Comparison of ENCODE assay signal across 22 cellular contexts in the genomic region with DNA sequence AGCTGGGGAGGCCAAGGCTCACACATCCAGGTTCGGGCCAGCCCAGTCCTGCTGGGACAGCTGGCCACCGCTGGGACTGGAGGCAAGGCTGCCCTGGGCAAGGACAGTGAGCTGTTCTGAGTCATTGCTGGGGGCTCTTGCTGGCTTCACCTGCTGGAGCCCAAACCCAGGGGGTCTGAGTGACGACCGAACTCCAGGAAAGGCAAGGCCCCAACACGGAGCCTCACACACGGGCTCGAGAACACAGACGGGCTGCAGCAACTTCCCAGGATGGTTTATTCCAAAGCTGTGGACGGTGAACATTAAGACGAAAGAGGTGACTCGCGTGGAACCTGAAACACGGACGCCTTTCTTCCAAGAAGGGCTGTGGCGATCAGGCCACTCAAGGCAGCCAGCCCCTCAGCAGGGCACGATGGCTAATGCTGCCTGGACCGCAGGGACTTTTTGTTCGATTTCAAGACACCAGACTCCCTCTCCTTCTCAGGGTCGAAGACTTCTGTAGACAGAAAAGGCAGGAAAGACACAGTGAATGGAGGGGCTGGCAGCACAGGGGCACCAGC. TPM values are rescaled to one million over a fixed set of nuclear protein-coding genes. Genes with fewer than 3 reads are reported as not detected.
A peak's percentile ranks its signal among the peaks of the same experiment; 100 is the strongest.
DNase-seq lines count a peak whose midpoint lies in the region; ATAC-seq, FAIRE-seq and TF ChIP-seq lines count a peak whose summit lies in the region.
"Had no signal": no experiment of that assay in that cellular context is flagged by ENCODE, and none has a peak within 500 bp of the region (broad histone marks: within the 10 kb centered on the region; RNA-seq: fewer than 3 reads in every experiment).

No MANE protein-coding gene starts in this region.

- peak overlapping the region; percentile 59 for H3K27ac ChIP-seq in RWPE1
- H3K27ac ChIP-seq in small intestine (ENCODE audit: low read depth in 1 of 2, low read length in 1 of 2): peak overlapping the region; percentile 67 to 72
- H3K27ac ChIP-seq: esophagus muscularis mucosa had no signal

- H3K4me1 ChIP-seq in small intestine (ENCODE audit: control insufficient read depth in 2 of 2, insufficient read depth in 1 of 2, low read depth in 1 of 2, low read length in 1 of 2): peaks cover 0 to 3% of the 10 kb centered on the region in 2 donors
- H3K4me1 ChIP-seq: HAP-1 had no signal

- no peak for FAIRE-seq in small intestine (lab: Jason Lieb, UNC)

- WGBS in small intestine, 3 donors: 82 to 89% (median 87%) methylated on average over 19 of the region's 19 CpGs

- POLR2A ChIA-PET in RWPE1 (lab: Yijun Ruan, JAX; ENCODE audit: low non-redundant PET): no interaction called here

- H3K27me3 Mint-ChIP-seq in activated T-cell treated with anti-CD3 and anti-CD28 coated beads, Interleukin-2, amount 50 U/mL, for 24 hours: no peaks in the 10 kb centered on the region
- H3K27me3 Mint-ChIP-seq in effector memory CD8-positive, alpha-beta T cell: no peaks in the 10 kb centered on the region
- H3K27me3 Mint-ChIP-seq: stimulated activated naive CD8-positive, alpha-beta T cell treated with anti-CD3 and anti-CD28 coated beads, Interleukin-15, amount 100 ng/mL, for 72 hours had no signal

- DNase-seq in activated T-cell treated with anti-CD3 and anti-CD28 coated beads, Interleukin-2, amount 50 U/mL, for 24 hours: no peak
- DNase-seq in activated T-cell treated with anti-CD3 and anti-CD28 coated beads for 4 hours (no peak), RWPE1 (ENCODE audit: low spot score) (no peak), small intestine (no peak), NCI-H345 treated with DMSO at 0.1 percent for 48 hours (lab: John Stamatoyannopoulos, UW; ENCODE audit: unreplicated experiment) (no peak)
- DNase-seq in effector memory CD8-positive, alpha-beta T cell: no peak
- DNase-seq: activated T-cell treated with anti-CD3 and anti-CD28 coated beads, Interleukin-2, amount 50 U/mL, for 48 hours; effector memory CD4-positive, alpha-beta T cell; islet precursor cell; MG63; NCI-H1436; NCI-H524 treated with DMSO at 0.1 percent for 48 hours; nucleus accumbens; stimulated activated CD4-positive, alpha-beta T cell treated with anti-CD3 and anti-CD28 coated beads, Interleukin-4, amount 100 ng/mL, for 24 hours; stimulated activated naive CD8-positive, alpha-beta T cell treated with anti-CD3 and anti-CD28 coated beads, Interleukin-15, amount 100 ng/mL, for 72 hours; upper lobe of left lung had no signal

- H3K4me3 ChIP-seq in small intestine (ENCODE audit: low read depth in 1 of 2, low read length in 2 of 2): no peak overlapping the region
- H3K4me3 ChIP-seq: esophagus muscularis mucosa, HAP-1, MG63, upper lobe of left lung had no signal

- CTCF ChIA-PET in RWPE1 (lab: Yijun Ruan, JAX): interaction anchor here (0.5 to 1.7 kb wide), 4 partner anchors 10 to 1392 kb away, joined by 5 to 6 read pairs (median 5); no protein-coding TSS in a partner anchor

- H3K27me3 ChIP-seq in small intestine (ENCODE audit: control insufficient read depth in 2 of 2, insufficient read depth in 2 of 2, low read length in 2 of 2): no peaks in the 10 kb centered on the region
- H3K27me3 ChIP-seq: esophagus muscularis mucosa, MG63, Peyer's patch, upper lobe of left lung had no signal

- no peak for ATAC-seq in effector memory CD8-positive, alpha-beta T cell (replicated peaks)
- no peak for ATAC-seq in GM18519 (IDR thresholded peaks at IDR 0.05; ENCODE audit: low FRiP score, unreplicated experiment)
- no peak for ATAC-seq in GM18498 (IDR thresholded peaks at IDR 0.05; ENCODE audit: unreplicated experiment)
- ATAC-seq: stimulated activated naive CD8-positive, alpha-beta T cell treated with anti-CD3 and anti-CD28 coated beads, Interleukin-15, amount 100 ng/mL, for 72 hours had no signal

- TF ChIP-seq CTCF in RWPE1 (conservative IDR thresholded peaks at IDR 0.05; ENCODE audit: low read depth): no peak

- H3K27ac Mint-ChIP-seq in activated T-cell treated with anti-CD3 and anti-CD28 coated beads, Interleukin-2, amount 50 U/mL, for 24 hours: peak overlapping the region; percentile 73
- peak overlapping the region; percentile 41 to 64 for H3K27ac Mint-ChIP-seq in effector memory CD8-positive, alpha-beta T cell

- peaks cover 78% of the 10 kb centered on the region for H3K36me3 Mint-ChIP-seq in activated T-cell treated with anti-CD3 and anti-CD28 coated beads, Interleukin-2, amount 50 U/mL, for 24 hours (ENCODE audit: low read depth)
- peaks cover 7% of the 10 kb centered on the region for H3K36me3 Mint-ChIP-seq in effector memory CD8-positive, alpha-beta T cell (ENCODE audit: insufficient read depth)
- H3K36me3 Mint-ChIP-seq: brain had no signal

- no peaks in the 10 kb centered on the region for H3K36me3 ChIP-seq in small intestine (ENCODE audit: control insufficient read depth in 2 of 2, insufficient read depth in 2 of 2, low read length in 2 of 2)

- no peaks in the 10 kb centered on the region for H3K9me3 ChIP-seq in small intestine (ENCODE audit: control insufficient read depth, low read depth)
- H3K9me3 ChIP-seq: esophagus muscularis mucosa, HAP-1, MG63, Peyer's patch, upper lobe of left lung had no signal

- H3K9me3 Mint-ChIP-seq in activated T-cell treated with anti-CD3 and anti-CD28 coated beads, Interleukin-2, amount 50 U/mL, for 24 hours: no peaks in the 10 kb centered on the region
- no peaks in the 10 kb centered on the region for H3K9me3 Mint-ChIP-seq in effector memory CD8-positive, alpha-beta T cell
- H3K9me3 Mint-ChIP-seq: brain; stimulated activated naive CD8-positive, alpha-beta T cell treated with anti-CD3 and anti-CD28 coated beads, Interleukin-15, amount 100 ng/mL, for 72 hours had no signal

- no peak overlapping the region for H3K4me3 Mint-ChIP-seq in activated T-cell treated with anti-CD3 and anti-CD28 coated beads, Interleukin-2, amount 50 U/mL, for 24 hours
- no peak overlapping the region for H3K4me3 Mint-ChIP-seq in effector memory CD8-positive, alpha-beta T cell
- H3K4me3 Mint-ChIP-seq: brain had no signal

- H3K4me1 Mint-ChIP-seq in activated T-cell treated with anti-CD3 and anti-CD28 coated beads, Interleukin-2, amount 50 U/mL, for 24 hours (ENCODE audit: low read depth): peaks cover 32% of the 10 kb centered on the region
- peaks cover 14 to 23% of the 10 kb centered on the region in 2 donors for H3K4me1 Mint-ChIP-seq in effector memory CD8-positive, alpha-beta T cell (ENCODE audit: low read depth in 2 of 2)

RNA-seq across cellular contexts. Expression of gene KDM8, which starts 21.5 kb away (rescaled TPM):
- polyA plus RNA-seq in small intestine: 100 to 1,000 TPM in 1 of 3 donors, 10 to 100 TPM in 1, 1 to 10 TPM in 1; 8.7 to 117 (median 67.6) TPM

RNA-seq across cellular contexts. Expression of gene NSMCE1, which starts 43.8 kb away (rescaled TPM):
- polyA plus RNA-seq in small intestine: 10 to 100 TPM; 37.8 to 66.1 (median 42.7) TPM
